Comparison of ENCODE assay signal across 8 cellular contexts in the genomic region with DNA sequence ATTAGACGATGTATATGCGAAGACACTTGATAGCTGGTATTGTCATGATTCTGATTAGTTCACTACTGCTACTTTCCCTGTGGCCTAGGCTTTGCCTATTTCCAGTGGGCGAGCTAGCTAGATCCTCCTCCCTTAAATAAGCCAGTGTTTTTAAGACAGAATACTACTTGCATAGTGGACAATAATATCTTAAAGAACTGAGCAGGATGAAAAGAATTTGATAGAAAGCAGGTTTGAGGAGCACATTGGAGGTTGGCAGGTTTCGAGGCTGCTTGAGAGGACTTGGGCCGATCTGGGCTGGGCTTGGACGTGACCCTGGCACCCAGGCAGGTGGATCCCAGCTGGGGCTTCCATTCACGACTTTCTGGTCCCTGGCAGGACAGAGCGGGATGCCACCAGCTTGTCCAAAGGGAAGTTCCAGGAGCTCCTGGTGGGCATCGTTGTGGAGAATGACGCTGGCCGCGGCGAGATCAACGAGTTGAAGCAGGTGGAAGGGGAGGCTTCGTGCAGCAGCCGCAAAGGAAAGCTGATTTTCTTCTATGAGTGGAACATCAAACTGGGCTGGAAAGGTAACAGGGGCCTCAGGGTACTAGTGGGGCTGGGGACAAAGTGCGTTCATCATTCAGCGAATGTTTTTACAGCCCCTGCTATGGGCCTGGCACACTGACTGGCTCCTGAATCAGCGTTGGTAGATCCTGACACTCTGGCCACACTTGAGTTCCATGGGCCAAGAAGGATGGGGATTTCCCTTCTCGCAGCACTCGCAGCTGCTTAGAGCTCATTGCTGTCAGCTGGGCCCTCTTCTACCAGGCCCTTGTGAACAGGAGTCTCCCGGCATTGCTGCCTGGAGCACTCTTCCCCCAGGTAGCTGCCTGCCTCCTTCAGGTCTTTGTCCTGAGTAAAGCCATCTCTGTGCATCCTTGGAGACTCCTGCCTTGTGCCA. TPM values are rescaled to one million over a fixed set of nuclear protein-coding genes. Genes with fewer than 3 reads are reported as not detected.
A peak's percentile ranks its signal among the peaks of the same experiment; 100 is the strongest.
DNase-seq lines count a peak whose midpoint lies in the region; ATAC-seq and TF ChIP-seq lines count a peak whose summit lies in the region.

No MANE protein-coding gene starts in this region.

- H3K9me3 ChIP-seq in right atrium auricular region (no peaks in the 10 kb centered on the region), stomach smooth muscle (ENCODE audit: control insufficient read depth in 2 of 2, low read length in 2 of 2) (no peaks in the 10 kb centered on the region)

- peak overlapping the region; percentile 84 to 96 for H3K4me3 ChIP-seq in right atrium auricular region
- peak overlapping the region; percentile 68 to 92 for H3K4me3 ChIP-seq in stomach smooth muscle (ENCODE audit: low read length in 2 of 2)

- H3K9me3 Mint-ChIP-seq in activated CD8-positive, alpha-beta memory T cell treated with anti-CD3 and anti-CD28 coated beads, Interleukin-2, amount 10 ng/mL, durations not matched to agents 7 days and 5 days (ENCODE audit: low read depth): no peaks in the 10 kb centered on the region

- ATAC-seq in activated CD8-positive, alpha-beta memory T cell treated with anti-CD3 and anti-CD28 coated beads, Interleukin-2, amount 10 ng/mL, durations not matched to agents 7 days and 5 days: no peak
- ATAC-seq in GM21528 (IDR thresholded peaks at IDR 0.05; ENCODE audit: low FRiP score, unreplicated experiment): no peak

- no peaks in the 10 kb centered on the region for H3K27me3 ChIP-seq in right atrium auricular region
- no peaks in the 10 kb centered on the region for H3K27me3 ChIP-seq in stomach smooth muscle (ENCODE audit: control insufficient read depth in 1 of 2, insufficient read depth in 2 of 2, low read length in 2 of 2)

- H3K4me1 Mint-ChIP-seq in activated CD8-positive, alpha-beta memory T cell treated with anti-CD3 and anti-CD28 coated beads, Interleukin-2, amount 10 ng/mL, durations not matched to agents 7 days and 5 days: peaks cover 57% of the 10 kb centered on the region

- H3K9ac ChIP-seq in stomach smooth muscle (ENCODE audit: low read length in 2 of 2): peak overlapping the region; percentile 87 to 92

- H3K36me3 Mint-ChIP-seq in activated CD8-positive, alpha-beta memory T cell treated with anti-CD3 and anti-CD28 coated beads, Interleukin-2, amount 10 ng/mL, durations not matched to agents 7 days and 5 days: peaks cover 41% of the 10 kb centered on the region

- peak overlapping the region; percentile 94 for H3K27ac Mint-ChIP-seq in activated CD8-positive, alpha-beta memory T cell treated with anti-CD3 and anti-CD28 coated beads, Interleukin-2, amount 10 ng/mL, durations not matched to agents 7 days and 5 days

- H3K36me3 ChIP-seq in right atrium auricular region (peaks cover 30% of the 10 kb centered on the region), stomach smooth muscle (ENCODE audit: control insufficient read depth in 2 of 2, insufficient read depth in 2 of 2, low read length in 2 of 2) (peaks cover 20 to 22% of the 10 kb centered on the region in 2 donors)

- no peak for DNase-seq in activated CD8-positive, alpha-beta memory T cell treated with anti-CD3 and anti-CD28 coated beads, Interleukin-2, amount 10 ng/mL, durations not matched to agents 7 days and 5 days
- no peak for DNase-seq in activated CD8-positive, alpha-beta memory T cell treated with anti-CD3 and anti-CD28 coated beads, Interleukin-2, amount 50 U/mL, for 48 hours
- peak; percentile 26 to 39 for DNase-seq in activated CD4-positive, alpha-beta T cell treated with anti-CD3 and anti-CD28 coated beads, Interleukin-2, amount 50 U/mL, for 48 hours
- DNase-seq in right atrium auricular region (ENCODE audit: low spot score) (no peak), cortex of kidney (lab: John Stamatoyannopoulos, UW) (no peak), GM19238 (ENCODE audit: insufficient read length, low spot score) (no peak)

- H3K27me3 Mint-ChIP-seq in activated CD8-positive, alpha-beta memory T cell treated with anti-CD3 and anti-CD28 coated beads, Interleukin-2, amount 10 ng/mL, durations not matched to agents 7 days and 5 days: peaks cover 6% of the 10 kb centered on the region

- CTCF ChIA-PET in activated CD8-positive, alpha-beta memory T cell treated with anti-CD3 and anti-CD28 coated beads, Interleukin-2, amount 10 ng/mL, durations not matched to agents 7 days and 5 days (lab: Charles Lee): interaction anchor here (0.6 to 2.1 kb wide), 3 partner anchors 15 to 363 kb away, joined by 3 to 7 read pairs (median 4); no protein-coding TSS in a partner anchor

- peaks cover 0 to 48% of the 10 kb centered on the region in 2 donors for H3K4me1 ChIP-seq in right atrium auricular region
- H3K4me1 ChIP-seq in stomach smooth muscle (ENCODE audit: control insufficient read depth, insufficient read depth, low read length): peaks cover 42% of the 10 kb centered on the region

- TF ChIP-seq CTCF in right atrium auricular region (IDR thresholded peaks at IDR 0.05): no peak

- peak overlapping the region; percentile 85 for H3K4me3 Mint-ChIP-seq in activated CD8-positive, alpha-beta memory T cell treated with anti-CD3 and anti-CD28 coated beads, Interleukin-2, amount 10 ng/mL, durations not matched to agents 7 days and 5 days

- peak overlapping the region; percentile 100 for H3K27ac ChIP-seq in right atrium auricular region
- H3K27ac ChIP-seq in stomach smooth muscle (ENCODE audit: low read length): peak overlapping the region; percentile 94

RNA-seq across cellular contexts. Expression of a gene that starts 16.9 kb away (rescaled TPM):
- 1 to 10 TPM; 7.8 to 8.5 TPM for total RNA-seq in activated CD8-positive, alpha-beta memory T cell treated with anti-CD3 and anti-CD28 coated beads, Interleukin-2, amount 10 ng/mL, durations not matched to agents 7 days and 5 days
- total RNA-seq in right atrium auricular region: 10 to 100 TPM; 28.0 to 51.3 TPM

Comparison
In these comparisons a context has a peak if more than half of its experiments do, and no peak if none do; other contexts are left out.
1. DNase-seq: peak in activated CD4-positive, alpha-beta T cell treated with anti-CD3 and anti-CD28 coated beads, Interleukin-2, amount 50 U/mL, for 48 hours (2 of 2); none in activated CD8-positive, alpha-beta memory T cell treated with anti-CD3 and anti-CD28 coated beads, Interleukin-2, amount 10 ng/mL, durations not matched to agents 7 days and 5 days (single experiment), activated CD8-positive, alpha-beta memory T cell treated with anti-CD3 and anti-CD28 coated beads, Interleukin-2, amount 50 U/mL, for 48 hours (single experiment), right atrium auricular region (single experiment), cortex of kidney (single experiment) and GM19238 (single experiment).